In the genomic region with DNA sequence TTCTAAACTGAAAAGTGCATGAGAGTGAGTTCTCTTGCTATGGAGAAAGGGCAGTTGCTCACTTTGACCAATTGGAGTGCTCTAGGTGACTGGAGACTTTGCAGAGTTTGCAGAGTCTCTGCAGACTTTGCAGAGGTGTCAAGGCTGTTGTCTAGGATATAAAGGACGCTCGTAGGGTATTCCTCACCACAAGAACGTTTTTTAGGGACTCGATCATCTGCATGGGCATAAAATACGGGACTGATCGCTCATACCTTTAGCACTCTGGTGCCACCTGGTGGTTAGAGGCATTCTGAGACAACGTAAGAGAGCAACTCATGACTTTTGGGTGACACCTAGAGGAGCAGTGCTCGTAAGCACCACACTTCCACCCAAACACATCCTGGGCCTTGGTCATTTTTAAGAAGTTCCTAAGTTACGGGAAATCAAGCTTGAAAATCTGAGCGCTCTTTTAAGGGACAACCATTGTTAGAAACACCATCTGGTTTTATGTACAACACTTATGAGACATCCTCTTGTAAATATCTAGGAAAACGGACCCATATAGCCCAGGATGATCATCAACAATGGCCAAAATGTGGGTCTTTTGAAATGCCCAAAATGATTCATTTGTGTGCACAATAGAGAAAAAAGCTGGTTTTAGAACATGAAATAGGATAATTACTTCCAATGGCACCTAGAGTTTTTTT, we compare ENCODE assay signal across 8 cellular contexts. TPM values are rescaled to one million over a fixed set of nuclear protein-coding genes. Genes with fewer than 3 reads are reported as not detected.
DNase-seq lines count a peak whose midpoint lies in the region; ATAC-seq, FAIRE-seq and TF ChIP-seq lines count a peak whose summit lies in the region.

No MANE protein-coding gene starts in this region.

- H3K4me3 ChIP-seq in H7 (ENCODE audit: insufficient read depth, low read depth, low read length) (no peak overlapping the region), upper lobe of left lung (no peak overlapping the region)

- H3K36me3 ChIP-seq in H7 (replicated peaks; ENCODE audit: control insufficient read depth, insufficient read depth, low read length) = no peaks in the 10 kb centered on the region
- no peaks in the 10 kb centered on the region for H3K36me3 ChIP-seq in upper lobe of left lung

- no peak for TF ChIP-seq POLR2A in upper lobe of left lung (IDR thresholded peaks at IDR 0.05)

- peak; percentile 100 for TF ChIP-seq CTCF in D721Med (IDR thresholded peaks at IDR 0.05; ENCODE audit: insufficient read depth, missing control alignments)
- peak; percentile 85 to 98 (median 96) for TF ChIP-seq CTCF in upper lobe of left lung (IDR thresholded peaks at IDR 0.05)

- 10 to 13% methylated on average over 6 to 11 of the region's 11 CpGs for WGBS in upper lobe of left lung, 2 donors

- DNase-seq in D721Med (ENCODE audit: insufficient read length, low spot score) (peak; percentile 29), H7 (peak; percentile 75), NCI-H128 (lab: John Stamatoyannopoulos, UW; ENCODE audit: unreplicated experiment) (peak; percentile 88), SKM-1 (lab: John Stamatoyannopoulos, UW; ENCODE audit: unreplicated experiment) (peak; percentile 80), head of caudate nucleus (peak; percentile 51 to 97 (median 91)), posterior vena cava (ENCODE audit: low spot score) (peak; percentile 91), upper lobe of left lung (peak in 1 of 2 donors; percentile 92)
- peak; percentile 87 for DNase-seq in activated naive CD4-positive, alpha-beta T cell treated with anti-CD3 and anti-CD28 coated beads, Interleukin-2, amount 50 U/mL, for 16 hours

- H3K4me1 ChIP-seq in upper lobe of left lung = peaks cover 0 to 9% (median 2%) of the 10 kb centered on the region in 4 donors

- intact Hi-C loops in head of caudate nucleus (cut with DNase I) (loop anchor here (5.0 kb wide), 1 partner anchor 317 kb away; no protein-coding TSS in a partner anchor), posterior vena cava (cut with DNase I) (loop anchor here (5.0 to 10.0 kb wide), 2 partner anchors 142 to 144 kb away; no protein-coding TSS in a partner anchor)

- H3K9me3 ChIP-seq in upper lobe of left lung = no peaks in the 10 kb centered on the region

- no peak overlapping the region for H3K27ac ChIP-seq in upper lobe of left lung

- peak; percentile 96 to 98 for ATAC-seq in upper lobe of left lung (ENCODE audit: low FRiP score in 2 of 2)

- FAIRE-seq in D721Med (lab: Jason Lieb, UNC) = peak; percentile 79

- no peak for TF ChIP-seq EP300 in upper lobe of left lung (IDR thresholded peaks at IDR 0.05)

- H3K27me3 ChIP-seq in H7 (ENCODE audit: control insufficient read depth, insufficient read depth, low read length) (no peaks in the 10 kb centered on the region), upper lobe of left lung (no peaks in the 10 kb centered on the region)

RNA-seq across cellular contexts. Expression of a gene that starts 51.6 kb away (rescaled TPM):
- total RNA-seq in H7 (2014; rRNA removed; shearing (Covaris generic)) = not detected in 2 replicates
- under 1 TPM; 0.14 to 0.37 TPM for total RNA-seq in posterior vena cava
- under 1 TPM in 4 of 6 donors, not detected in 2; 0.15 to 0.47 (median 0.28) TPM for total RNA-seq in upper lobe of left lung
